18 cellular contexts compared by ENCODE assay signal in genomic region chr10:9262770-9263169, GRCh38.
DNase-seq lines count a peak whose midpoint lies in the region; ATAC-seq and TF ChIP-seq lines count a peak whose summit lies in the region.
"Had no signal": no experiment of that assay in that cellular context is flagged by ENCODE, and none has a peak within 500 bp of the region (broad histone marks: within the 10 kb centered on the region; RNA-seq: fewer than 3 reads in every experiment).

No MANE protein-coding gene starts in this region.

- H3K9me3 ChIP-seq in left lung, result no peaks in the 10 kb centered on the region
- H3K9me3 ChIP-seq: MG63 had no signal

- no peaks in the 10 kb centered on the region for H3K4me1 ChIP-seq in left lung

- intact Hi-C loops in left lung (cut with DNase I), result no loop called here

- H3K36me3 ChIP-seq in left lung, result no peaks in the 10 kb centered on the region
- H3K36me3 ChIP-seq: MG63 had no signal

- TF ChIP-seq CTCF in left lung (IDR thresholded peaks at IDR 0.05), result no peak

- ATAC-seq in left lung, result peak; percentile 44
- no peak for ATAC-seq in GM21528 (IDR thresholded peaks at IDR 0.05; ENCODE audit: low FRiP score, unreplicated experiment)

- peak; percentile 44 for DNase-seq in Caki2 (ENCODE audit: low read depth)
- peak; percentile 59 for DNase-seq in M059J (ENCODE audit: low read depth)
- peak; percentile 45 for DNase-seq in astrocyte of the hippocampus (ENCODE audit: low read depth, low spot score)
- DNase-seq in left lung, result no peak
- DNase-seq in foreskin melanocyte, result no peak
- DNase-seq in NCI-H2029 (lab: John Stamatoyannopoulos, UW), result no peak
- no peak for DNase-seq in activated gamma-delta T cell treated with Interleukin-2 at 50 U/mL for 16 hours
- DNase-seq: COR-L47, GDM1, GM23248, KG1, MG63, NCI-H1105, NCI-H187, NCI-H2171 had no signal

- in situ Hi-C loops in Caki2 (cut with HindIII; ENCODE audit: low pct_unique_long_range_greater_than_20kb, low sequenced_read_pairs), result no loop called here

- H3K27me3 ChIP-seq in left lung, result peaks cover 0 to 10% of the 10 kb centered on the region in 2 donors
- H3K27me3 ChIP-seq: MG63 had no signal

- no peak overlapping the region for H3K27ac ChIP-seq in left lung
- H3K27ac ChIP-seq: C4-2B, GM23248, HL-60 had no signal

- no peak overlapping the region for H3K4me3 ChIP-seq in left lung
- H3K4me3 ChIP-seq: GM23248, MG63 had no signal

Comparison
In these comparisons a context has a peak if more than half of its experiments do, and no peak if none do; other contexts are left out.
1. DNase-seq: peak in Caki2 (single experiment), M059J (single experiment) and astrocyte of the hippocampus (single experiment); none in left lung (0 of 2), foreskin melanocyte (single experiment), NCI-H2029 (single experiment) and activated gamma-delta T cell treated with Interleukin-2 at 50 U/mL for 16 hours (single experiment).